15 cellular contexts compared by ENCODE assay signal in genomic region chr1:40820251-40820797, GRCh38. TPM values are rescaled to one million over a fixed set of nuclear protein-coding genes. Genes with fewer than 3 reads are reported as not detected.
DNase-seq lines count a peak whose midpoint lies in the region; ATAC-seq and TF ChIP-seq lines count a peak whose summit lies in the region.
"Had no signal": no experiment of that assay in that cellular context is flagged by ENCODE, and none has a peak within 500 bp of the region (broad histone marks: within the 10 kb centered on the region; RNA-seq: fewer than 3 reads in every experiment).

No MANE protein-coding gene starts in this region.

- H2AK5ac ChIP-seq in trophoblast cell (ENCODE audit: low read length): no peak overlapping the region

- H4K12ac ChIP-seq in trophoblast cell (ENCODE audit: low read depth, low read length): no peak overlapping the region

- BruUV-seq in HCT116 (replicated peaks; lab: Mats Ljungman, UMichigan): no TSS peak

- DNase-seq in HCT116 (ENCODE audit: low read depth, low spot score): no peak
- DNase-seq in NOMO-1 (lab: John Stamatoyannopoulos, UW; ENCODE audit: unreplicated experiment in 2 of 2): peak; percentile 22 to 37
- no peak for DNase-seq in dorsolateral prefrontal cortex
- no peak for DNase-seq in trophoblast cell
- no peak for DNase-seq in NCI-H1105 (lab: John Stamatoyannopoulos, UW)
- no peak for DNase-seq in foreskin keratinocyte
- no peak for DNase-seq in GM13976 (ENCODE audit: low spot score)
- DNase-seq: activated CD4-positive, alpha-beta T cell treated with anti-CD3 and anti-CD28 coated beads for 36 hours; activated T-cell treated with anti-CD3 and anti-CD28 coated beads, Interleukin-2, amount 50 U/mL, for 72 hours; left ventricle myocardium superior; MM.1S; NCI-H524 had no signal

- no peaks in the 10 kb centered on the region for H4K20me1 ChIP-seq in HCT116 (ENCODE audit: insufficient read depth)

- no peak overlapping the region for H4K91ac ChIP-seq in trophoblast cell (ENCODE audit: low read depth, low read length)

- H2BK5ac ChIP-seq in trophoblast cell (ENCODE audit: low read depth, low read length, poor library complexity): no peak overlapping the region

- in situ Hi-C loops in GM13976 (cut with MboI; ENCODE audit: low sequenced_read_pairs, unreplicated experiment): no loop called here

- no peak overlapping the region for H4K8ac ChIP-seq in trophoblast cell (ENCODE audit: low read depth, low read length)

- RAD21 ChIA-PET in HCT116 (lab: Charles Lee; ENCODE audit: low non-redundant PET in 1 of 2, low total read pairs in 2 of 2, uncharacterized antibody in 2 of 2, unreplicated experiment in 2 of 2): no interaction called here

- POLR2A ChIA-PET in HCT116 (lab: Charles Lee): no interaction called here

- H3K23ac ChIP-seq in trophoblast cell (ENCODE audit: low read length): no peak overlapping the region

- H3K4me2 ChIP-seq in HCT116 (ENCODE audit: low read length) (no peak overlapping the region), trophoblast cell (ENCODE audit: low read length) (no peak overlapping the region)

- H3K9me2 ChIP-seq in HCT116 (ENCODE audit: insufficient read depth): no peaks in the 10 kb centered on the region

- TF ChIP-seq CTCF in HCT116 (IDR thresholded peaks at IDR 0.05 in 2 of 3, conservative IDR thresholded peaks at IDR 0.05 in 1 of 3; ENCODE audit: borderline replicate concordance in 1 of 3, insufficient read depth in 1 of 3, low read depth in 2 of 3, low read length in 2 of 3): 0 out of 6 replicates have a peak, but pooled peaks of 1 of the 3 experiments have one; percentile 7
- TF ChIP-seq CTCF in dorsolateral prefrontal cortex (IDR thresholded peaks at IDR 0.05 in 54 of 56, conservative IDR thresholded peaks at IDR 0.05 in 2 of 56; ENCODE audit: low read depth in 1 of 56, partially characterized antibody in 56 of 56): peak in 1 of 56 donors; percentile 1
- no peak for TF ChIP-seq CTCF in foreskin keratinocyte (conservative IDR thresholded peaks at IDR 0.05)
- TF ChIP-seq CTCF in GM13976 (IDR thresholded peaks at IDR 0.05; ENCODE audit: borderline replicate concordance, control extremely low read depth, extremely low read depth, insufficient read depth, missing control alignments): no peak

- H3K9me3 ChIP-seq in HCT116 (ENCODE audit: control insufficient read depth in 1 of 2, insufficient read depth in 1 of 2, low read depth in 1 of 2, low read length in 2 of 2) (no peaks in the 10 kb centered on the region), trophoblast cell (ENCODE audit: insufficient read depth, low read depth, low read length) (peaks cover 8% of the 10 kb centered on the region)
- H3K9me3 ChIP-seq: tibial nerve had no signal

- H3K27ac ChIP-seq in HCT116 (ENCODE audit: low read depth, low read length) (no peak overlapping the region), dorsolateral prefrontal cortex (peak overlapping the region in 57 of 59 donors; percentile 51 to 89 (median 80)), trophoblast cell (ENCODE audit: low read depth, low read length) (no peak overlapping the region), foreskin keratinocyte (no peak overlapping the region)
- H3K27ac ChIP-seq: HL-60, tibial nerve had no signal

- no peak for TF ChIP-seq RAD21 in HCT116 (IDR thresholded peaks at IDR 0.05; ENCODE audit: low read depth)

- H3K36me3 ChIP-seq in HCT116 (ENCODE audit: control insufficient read depth in 1 of 2, insufficient read depth in 2 of 2, low read length in 2 of 2) (0 out of 4 replicates have a peak, but pooled peaks cover 0 to 4% of the 10 kb centered on the region in 2 experiments), trophoblast cell (ENCODE audit: control insufficient read depth in 1 of 2, insufficient read depth in 2 of 2, low read length in 2 of 2) (no peaks in the 10 kb centered on the region)
- H3K36me3 ChIP-seq: tibial nerve had no signal

- H2AFZ ChIP-seq in HCT116 (ENCODE audit: low read depth, low read length, poor library complexity, severe bottlenecking): no peak overlapping the region
- H2AFZ ChIP-seq in trophoblast cell (ENCODE audit: insufficient read depth, low read length, poor library complexity): no peak overlapping the region

- no peaks in the 10 kb centered on the region for H3K79me1 ChIP-seq in trophoblast cell (ENCODE audit: low read length)

- no CpG with 5 or more reads among the region's 3 CpGs for WGBS in trophoblast cell (ENCODE audit: extremely low coverage, insufficient coverage, insufficient read length)

- no peaks in the 10 kb centered on the region for H3K4me1 ChIP-seq in HCT116 (ENCODE audit: control insufficient read depth in 1 of 2, insufficient read depth in 2 of 2, low read length in 2 of 2)
- peaks cover 13 to 14% of the 10 kb centered on the region in 2 experiments for H3K4me1 ChIP-seq in trophoblast cell (ENCODE audit: control insufficient read depth in 1 of 2, insufficient read depth in 2 of 2, low read length in 2 of 2)
- no peaks in the 10 kb centered on the region for H3K4me1 ChIP-seq in foreskin keratinocyte

- ATAC-seq in HCT116 (peak; percentile 39), foreskin keratinocyte (no peak), GM21381 (IDR thresholded peaks at IDR 0.05; ENCODE audit: unreplicated experiment) (no peak)
- ATAC-seq: activated CD4-positive, alpha-beta T cell treated with anti-CD3 and anti-CD28 coated beads for 36 hours; activated T-cell treated with anti-CD3 and anti-CD28 coated beads, Interleukin-2, amount 50 U/mL, for 72 hours; left ventricle myocardium superior had no signal

- H3K14ac ChIP-seq in trophoblast cell (ENCODE audit: low read length): no peak overlapping the region

- no peak overlapping the region for H3K4ac ChIP-seq in trophoblast cell (ENCODE audit: low read depth, low read length)

- no peak overlapping the region for H3K18ac ChIP-seq in trophoblast cell (ENCODE audit: low read length)

- no peaks in the 10 kb centered on the region for H3K27me3 ChIP-seq in HCT116 (ENCODE audit: insufficient read depth, low read length)
- no peaks in the 10 kb centered on the region for H3K27me3 ChIP-seq in dorsolateral prefrontal cortex
- peaks cover 14% of the 10 kb centered on the region for H3K27me3 ChIP-seq in trophoblast cell (ENCODE audit: insufficient read depth, low read length)
- peaks cover 33% of the 10 kb centered on the region for H3K27me3 ChIP-seq in foreskin keratinocyte

- CTCF ChIA-PET in HCT116 (lab: Charles Lee): no interaction called here

- intact Hi-C loops in HCT116 (cut with micrococcal nuclease) (no loop called here), dorsolateral prefrontal cortex (cut with DNase I) (no loop called here)

- no peak overlapping the region for H3K4me3 ChIP-seq in HCT116 (replicated peaks in 1 of 2; ENCODE audit: low read depth in 1 of 2, low read length in 2 of 2)
- no peak overlapping the region for H3K4me3 ChIP-seq in dorsolateral prefrontal cortex
- peak overlapping the region; percentile 10 for H3K4me3 ChIP-seq in trophoblast cell (ENCODE audit: low read depth, low read length)
- H3K4me3 ChIP-seq: tibial nerve had no signal

- no peak overlapping the region for H2BK12ac ChIP-seq in trophoblast cell (ENCODE audit: low read length)

- TF ChIP-seq POLR2A in HCT116 (IDR thresholded peaks at IDR 0.05; ENCODE audit: borderline replicate concordance, extremely low read depth, insufficient read depth, insufficient read length): no peak

- H3K79me2 ChIP-seq in HCT116 (ENCODE audit: insufficient read depth, low read length) (no peaks in the 10 kb centered on the region), trophoblast cell (ENCODE audit: control insufficient read depth, insufficient read depth, low read length, poor library complexity) (no peaks in the 10 kb centered on the region)

- no peak overlapping the region for H2BK120ac ChIP-seq in trophoblast cell (ENCODE audit: insufficient read depth, low read length, poor library complexity)

- no peak overlapping the region for H3K9ac ChIP-seq in HCT116 (ENCODE audit: low read length)
- no peak overlapping the region for H3K9ac ChIP-seq in trophoblast cell (ENCODE audit: low read length)

TF ChIP-seq in HCT116, 20 proteins besides CTCF, POLR2A, EP300 and RAD21 (continues in another document):
- no peak for TF ChIP-seq FOSL1 (IDR thresholded peaks at IDR 0.05; ENCODE audit: low read depth)
- TF ChIP-seq CEBPB (IDR thresholded peaks at IDR 0.05; ENCODE audit: low read depth): no peak
- no peak for TF ChIP-seq TCF7L2 (IDR thresholded peaks at IDR 0.05; ENCODE audit: borderline replicate concordance, extremely low read depth, insufficient read depth, insufficient read length)
- TF ChIP-seq ZFX (IDR thresholded peaks at IDR 0.05): no peak
- no peak for TF ChIP-seq ZNF274 (IDR thresholded peaks at IDR 0.05; ENCODE audit: low read depth, low read length)
- no peak for TF ChIP-seq SIN3A (IDR thresholded peaks at IDR 0.05; ENCODE audit: low read depth)
- TF ChIP-seq ZBTB33 (IDR thresholded peaks at IDR 0.05; ENCODE audit: extremely low read depth, insufficient replicate concordance, low read length): no peak
- TF ChIP-seq, protein P1, sequence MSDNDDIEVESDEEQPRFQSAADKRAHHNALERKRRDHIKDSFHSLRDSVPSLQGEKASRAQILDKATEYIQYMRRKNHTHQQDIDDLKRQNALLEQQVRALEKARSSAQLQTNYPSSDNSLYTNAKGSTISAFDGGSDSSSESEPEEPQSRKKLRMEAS (IDR thresholded peaks at IDR 0.05): no peak

RNA-seq across cellular contexts. Expression of gene KCNQ4, which starts 36.7 kb away (rescaled TPM):
- total RNA-seq in HCT116 (2021; ENCODE audit: unreplicated experiment): 4.1 TPM
- 4.2 and 4.7 TPM in 2 replicates for polyA plus RNA-seq in HCT116 (2012)
- 10 to 100 TPM in 10 of 120 experiments, 1 to 10 TPM in 110; 2.1 to 12.7 (median 6.9) TPM for total RNA-seq in dorsolateral prefrontal cortex
- 0.88 and 0.99 TPM in 2 replicates for polyA plus RNA-seq in trophoblast cell (2013)
- not detected in 2 replicates for total RNA-seq in foreskin keratinocyte
- 0.03 TPM in 2 replicates for polyA plus RNA-seq in foreskin keratinocyte

RNA-seq across cellular contexts. Expression of gene CITED4, which starts 41.8 kb away (rescaled TPM):
- 7.8 TPM for total RNA-seq in HCT116 (2021; ENCODE audit: unreplicated experiment)
- polyA plus RNA-seq in HCT116 (2012): 4.3 and 6.8 TPM in 2 replicates
- 10 to 100 TPM in 97 of 120 experiments, 1 to 10 TPM in 23; 6.5 to 19.9 (median 12.1) TPM for total RNA-seq in dorsolateral prefrontal cortex
- 2.7 and 3.4 TPM in 2 replicates for polyA plus RNA-seq in trophoblast cell (2013)
- 92.2 and 130 TPM in 2 replicates for total RNA-seq in foreskin keratinocyte
- polyA plus RNA-seq in foreskin keratinocyte: 149 and 243 TPM in 2 replicates

Comparison
In these comparisons a context has a peak if more than half of its experiments do, and no peak if none do; other contexts are left out.
1. DNase-seq: peak in NOMO-1 (2 of 2); none in HCT116 (single experiment), dorsolateral prefrontal cortex (0 of 10), trophoblast cell (0 of 2), NCI-H1105 (single experiment), foreskin keratinocyte (0 of 2) and GM13976 (single experiment).
2. H3K27ac ChIP-seq: peak in dorsolateral prefrontal cortex (57 of 59); none in HCT116 (single experiment), trophoblast cell (single experiment) and foreskin keratinocyte (single experiment).